ENCODE assay signal across 7 cellular contexts in genomic region chrX:48801281-48802088, GRCh38. TPM values are rescaled to one million over a fixed set of nuclear protein-coding genes. Genes with fewer than 3 reads are reported as not detected.
DNase-seq lines count a peak whose midpoint lies in the region; ATAC-seq and FAIRE-seq lines count a peak whose summit lies in the region.

Gene HDAC6 (plus strand): TSS chrX:48802067. CDS start chrX:48802693, 626 bp downstream.

- peak; percentile 71 for DNase-seq in GM18507 (ENCODE audit: extremely low spot score, insufficient read length, low read depth)
- DNase-seq in NCI-H2029 treated with DMSO at 0.1 percent for 48 hours (lab: John Stamatoyannopoulos, UW) = peak; percentile 80
- DNase-seq in T1000 (lab: John Stamatoyannopoulos, UW) = peak; percentile 99
- peak; percentile 99 for DNase-seq in astrocyte of the hippocampus (ENCODE audit: low read depth, low spot score)
- DNase-seq in hepatic stellate cell (ENCODE audit: low spot score) = peak; percentile 91
- DNase-seq in renal cortical epithelial cell (ENCODE audit: low read depth) = peak; percentile 95

- peak; percentile 86 for ATAC-seq in HG02981 (IDR thresholded peaks at IDR 0.05; ENCODE audit: unreplicated experiment)

- FAIRE-seq in GM18507 (lab: Jason Lieb, UNC) = peak; percentile 94

RNA-seq across cellular contexts. Expression of gene HDAC6, which starts in this region (rescaled TPM):
- total RNA-seq in renal cortical epithelial cell = 36.3 and 54.4 TPM in 2 replicates

Comparison
In these comparisons a context has a peak if more than half of its experiments do, and no peak if none do; other contexts are left out.
1. Peak in every context shown above with its lines: DNase-seq and ATAC-seq.